ENCODE assay signal across 25 cellular contexts in the genomic region with DNA sequence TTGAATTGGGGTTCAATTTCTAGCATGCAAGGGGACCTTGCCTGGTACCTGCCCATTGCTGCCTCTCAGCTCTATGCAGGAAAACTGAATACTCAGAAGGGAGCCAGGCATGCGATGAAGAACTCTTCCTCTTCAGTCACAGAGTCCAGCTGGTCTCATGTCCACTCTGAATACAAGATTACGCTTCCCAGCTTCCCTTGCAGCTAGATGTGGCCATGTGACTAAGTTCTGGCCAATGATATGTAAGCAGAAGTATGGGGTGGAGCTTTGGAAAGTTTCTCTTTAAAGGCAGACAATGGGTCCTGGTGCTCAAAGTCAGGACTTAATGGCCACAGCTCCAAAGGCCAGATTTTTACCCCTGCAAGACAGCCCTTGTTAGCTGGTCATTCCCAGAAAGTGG. TPM values are rescaled to one million over a fixed set of nuclear protein-coding genes. Genes with fewer than 3 reads are reported as not detected.
DNase-seq lines count a peak whose midpoint lies in the region; ATAC-seq, FAIRE-seq and TF ChIP-seq lines count a peak whose summit lies in the region.
"Had no signal": no experiment of that assay in that cellular context is flagged by ENCODE, and none has a peak within 500 bp of the region (broad histone marks: within the 10 kb centered on the region; RNA-seq: fewer than 3 reads in every experiment).

No MANE protein-coding gene starts in this region.

- no peak for TF ChIP-seq CTCF in RWPE1 (conservative IDR thresholded peaks at IDR 0.05; ENCODE audit: low read depth)
- no peak for TF ChIP-seq CTCF in bronchial epithelial cell (IDR thresholded peaks at IDR 0.05; ENCODE audit: insufficient read depth, low read length, severe bottlenecking)
- TF ChIP-seq CTCF in progenitor cell of endocrine pancreas (IDR thresholded peaks at IDR 0.05; ENCODE audit: unreplicated experiment), result no peak

- H3K4me1 ChIP-seq in CD4-positive, alpha-beta memory T cell (ENCODE audit: insufficient read depth, low read length), result peaks cover 41% of the 10 kb centered on the region
- H3K4me1 ChIP-seq: BE2C, HAP-1 had no signal

- POLR2A ChIA-PET in CD4-positive, alpha-beta memory T cell (lab: Charles Lee; ENCODE audit: partially characterized antibody), result interaction anchor here (0.7 to 2.2 kb wide), 3 partner anchors 9 to 20 kb away, joined by 3 to 11 read pairs (median 3); a partner anchor contains a TSS
- POLR2A ChIA-PET in RWPE1 (lab: Yijun Ruan, JAX; ENCODE audit: low non-redundant PET), result no interaction called here

- no peak for DNase-seq in CD4-positive, alpha-beta memory T cell
- DNase-seq in RWPE1 (ENCODE audit: low spot score) (no peak), bronchial epithelial cell (ENCODE audit: low read depth) (no peak), posterior vena cava (ENCODE audit: low spot score) (peak; percentile 4), progenitor cell of endocrine pancreas (ENCODE audit: low spot score, unreplicated experiment) (no peak)
- DNase-seq: ACHN; BE2C; C1 segment of cervical spinal cord; CD8-positive, alpha-beta memory T cell; COR-L47; DMS 273 treated with DMSO at 0.1 percent for 48 hours; DMS53; DND-41; EL; GM23248; IMR-90; KG1 had no signal

- peak; percentile 52 for FAIRE-seq in bronchial epithelial cell (lab: Jason Lieb, UNC)
- FAIRE-seq: A204.1, GM12878, HTR-8/SVneo had no signal

- peaks cover 48 to 62% of the 10 kb centered on the region in 2 donors for H3K36me3 Mint-ChIP-seq in CD4-positive, alpha-beta memory T cell
- no peaks in the 10 kb centered on the region for H3K36me3 Mint-ChIP-seq in progenitor cell of endocrine pancreas (ENCODE audit: insufficient read depth)

- H3K4me1 Mint-ChIP-seq in CD4-positive, alpha-beta memory T cell, result peaks cover 37 to 65% (median 45%) of the 10 kb centered on the region in 4 donors
- no peaks in the 10 kb centered on the region for H3K4me1 Mint-ChIP-seq in progenitor cell of endocrine pancreas (ENCODE audit: low read depth)

- no peaks in the 10 kb centered on the region for H3K9me3 ChIP-seq in CD4-positive, alpha-beta memory T cell (ENCODE audit: control insufficient read depth in 1 of 2, low read length in 2 of 2)
- H3K9me3 ChIP-seq: BE2C, HAP-1 had no signal

- no peak for ATAC-seq in HG03025 (IDR thresholded peaks at IDR 0.05; ENCODE audit: low FRiP score, unreplicated experiment)
- no peak for ATAC-seq in HG03196 (IDR thresholded peaks at IDR 0.05; ENCODE audit: unreplicated experiment)
- ATAC-seq: GM12878 had no signal

- peaks cover 0 to 8% (median 3%) of the 10 kb centered on the region in 8 donors for H3K9me3 Mint-ChIP-seq in CD4-positive, alpha-beta memory T cell
- H3K9me3 Mint-ChIP-seq in progenitor cell of endocrine pancreas (ENCODE audit: low read depth), result no peaks in the 10 kb centered on the region

- no peaks in the 10 kb centered on the region for H3K27me3 ChIP-seq in CD4-positive, alpha-beta memory T cell (ENCODE audit: insufficient read depth, low read length)
- H3K27me3 ChIP-seq in bronchial epithelial cell (ENCODE audit: control insufficient read depth, insufficient read depth, low read length), result no peaks in the 10 kb centered on the region

- CTCF ChIA-PET in CD4-positive, alpha-beta memory T cell (lab: Charles Lee; ENCODE audit: partially characterized antibody), result interaction anchor here (0.7 to 2.6 kb wide), 9 partner anchors 9 to 525 kb away, joined by 3 to 16 read pairs (median 3); a partner anchor contains a TSS
- CTCF ChIA-PET in RWPE1 (lab: Yijun Ruan, JAX), result no interaction called here

- no peak overlapping the region for H3K4me3 Mint-ChIP-seq in CD4-positive, alpha-beta memory T cell
- no peak overlapping the region for H3K4me3 Mint-ChIP-seq in progenitor cell of endocrine pancreas (ENCODE audit: low read depth)
- H3K4me3 Mint-ChIP-seq: CD8-positive, alpha-beta memory T cell had no signal

- no peak overlapping the region for H3K4me3 ChIP-seq in CD4-positive, alpha-beta memory T cell (ENCODE audit: low read length in 2 of 2)
- no peak overlapping the region for H3K4me3 ChIP-seq in bronchial epithelial cell (ENCODE audit: low read depth, low read length)
- H3K4me3 ChIP-seq: GM12878, GM23248, HAP-1 had no signal

- H3K27ac ChIP-seq in CD4-positive, alpha-beta memory T cell (ENCODE audit: low read depth, low read length), result no peak overlapping the region
- peak overlapping the region; percentile 58 for H3K27ac ChIP-seq in RWPE1
- H3K27ac ChIP-seq: GM23248 had no signal

- peaks cover 0 to under 1% of the 10 kb centered on the region in 2 donors for H3K27me3 Mint-ChIP-seq in CD4-positive, alpha-beta memory T cell
- H3K27me3 Mint-ChIP-seq in progenitor cell of endocrine pancreas, result peaks cover 85% of the 10 kb centered on the region

- H3K36me3 ChIP-seq in CD4-positive, alpha-beta memory T cell (ENCODE audit: insufficient read depth, low read length), result no peaks in the 10 kb centered on the region
- peaks cover 26% of the 10 kb centered on the region for H3K36me3 ChIP-seq in bronchial epithelial cell (ENCODE audit: control insufficient read depth, insufficient read depth, low read length)
- H3K36me3 ChIP-seq: BE2C, HAP-1 had no signal

- peak overlapping the region in 6 of 7 donors; percentile 31 to 100 (median 84) for H3K27ac Mint-ChIP-seq in CD4-positive, alpha-beta memory T cell
- no peak overlapping the region for H3K27ac Mint-ChIP-seq in progenitor cell of endocrine pancreas

- intact Hi-C loops in CD4-positive, alpha-beta memory T cell (cut with micrococcal nuclease), result no loop called here
- intact Hi-C loops in posterior vena cava (cut with DNase I), result no loop called here

RNA-seq across cellular contexts. Expression of a gene that starts 9.0 kb away (rescaled TPM):
- 10 to 100 TPM; 18.0 to 19.3 TPM for total RNA-seq in CD4-positive, alpha-beta memory T cell
- polyA plus RNA-seq in CD4-positive, alpha-beta memory T cell, result 1 to 10 TPM; 8.3 to 9.0 TPM
- total RNA-seq in bronchial epithelial cell, result 7.9 and 13.4 TPM in 2 replicates
- total RNA-seq in posterior vena cava, result not detected
- not detected in 2 replicates for total RNA-seq in progenitor cell of endocrine pancreas
- total RNA-seq: G401, GM23248, H4, IMR-90 had no signal
- polyA plus RNA-seq: GM12878, GM23248, IMR-90 had no signal
